Comparison of ENCODE assay signal across 1 cellular context in the genomic region with DNA sequence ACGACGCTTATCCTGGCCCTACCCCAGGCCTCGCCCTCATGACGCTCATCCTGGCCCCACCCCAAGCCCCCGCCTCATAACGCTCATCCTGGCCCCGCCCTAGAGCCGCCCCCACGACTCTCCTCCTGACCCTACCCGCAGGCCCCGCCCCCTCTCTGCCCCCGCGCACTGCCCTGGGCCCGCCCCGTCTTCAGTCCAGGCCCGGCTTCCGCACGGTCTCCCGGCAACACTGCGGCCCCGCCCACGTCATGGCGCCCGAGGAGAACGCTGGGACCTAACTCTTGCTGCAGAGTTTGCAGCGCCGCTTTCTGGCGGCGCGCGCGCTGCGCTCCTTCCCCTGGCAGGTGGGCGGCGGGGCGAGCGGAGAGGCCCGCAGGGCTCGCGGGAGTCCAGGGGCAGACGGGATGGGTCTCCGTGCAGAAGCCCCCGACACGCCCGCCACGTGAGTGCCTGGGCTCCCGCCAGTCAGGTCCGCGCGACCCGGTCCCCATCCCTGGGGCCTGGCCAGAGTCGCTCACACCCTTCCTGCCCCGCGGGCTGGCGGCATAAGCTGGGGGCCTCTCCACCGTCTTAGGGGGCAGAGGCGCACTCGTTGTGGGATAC.
TF ChIP-seq lines count a peak whose summit lies in the region.

No MANE protein-coding gene starts in this region.

TF ChIP-seq in H1, 55 proteins besides CTCF, POLR2A, EP300 and RAD21:
- TF ChIP-seq EZH2 (IDR thresholded peaks at IDR 0.05; ENCODE audit: low read depth, low read length, severe bottlenecking) (no peak), RXRA (IDR thresholded peaks at IDR 0.05; ENCODE audit: insufficient read depth, low read depth, low read length) (no peak), KDM4A (IDR thresholded peaks at IDR 0.05; ENCODE audit: low read depth, low read length, severe bottlenecking) (peak; percentile 78), EGR1 (IDR thresholded peaks at IDR 0.05; ENCODE audit: borderline replicate concordance, low read depth, low read length) (peak; percentile 78; the same call in 1 of the 2 replicates), CREB1 (IDR thresholded peaks at IDR 0.05) (peak; percentile 57), FOSL1 (IDR thresholded peaks at IDR 0.05; ENCODE audit: insufficient read depth, low read depth, low read length) (no peak), HDAC6 (IDR thresholded peaks at IDR 0.05; ENCODE audit: low read depth, low read length) (no peak), TBP (IDR thresholded peaks at IDR 0.05; ENCODE audit: low read depth, low read length) (no peak), BACH1 (IDR thresholded peaks at IDR 0.05; ENCODE audit: low read length) (no peak), ASH2L (IDR thresholded peaks at IDR 0.05; ENCODE audit: low read length) (peak; percentile 34), NANOG (IDR thresholded peaks at IDR 0.05; ENCODE audit: insufficient read depth, low read depth, low read length, poor library complexity, severe bottlenecking) (no peak), YY1 (IDR thresholded peaks at IDR 0.05; ENCODE audit: low read depth, low read length) (peak; percentile 89), GTF2F1 (IDR thresholded peaks at IDR 0.05; ENCODE audit: borderline replicate concordance, low read depth, low read length) (no peak), TAF1 (IDR thresholded peaks at IDR 0.05; ENCODE audit: low read depth, low read length) (peak; percentile 63; the same call in 1 of the 2 replicates), TCF12 (IDR thresholded peaks at IDR 0.05; ENCODE audit: low read depth, low read length) (no peak), POLR2AphosphoS5 (IDR thresholded peaks at IDR 0.05; ENCODE audit: low read depth, low read length) (peak; percentile 55; the same call in 1 of the 2 replicates), PHF8 (conservative IDR thresholded peaks at IDR 0.05; ENCODE audit: low read depth, low read length) (peak; percentile 72), SRF (IDR thresholded peaks at IDR 0.05; ENCODE audit: low read depth, low read length) (no peak), JUN (IDR thresholded peaks at IDR 0.05; ENCODE audit: low read depth, low read length) (no peak), SAP30 (IDR thresholded peaks at IDR 0.05; ENCODE audit: insufficient read depth, insufficient replicate concordance, low read length) (no peak), RBBP5 (IDR thresholded peaks at IDR 0.05; ENCODE audit: borderline replicate concordance, low read depth, low read length) (no peak; the same call in 1 of the 2 replicates), RFX5 (IDR thresholded peaks at IDR 0.05; ENCODE audit: borderline replicate concordance, low read depth, low read length) (no peak)
- TF ChIP-seq, protein P1, sequence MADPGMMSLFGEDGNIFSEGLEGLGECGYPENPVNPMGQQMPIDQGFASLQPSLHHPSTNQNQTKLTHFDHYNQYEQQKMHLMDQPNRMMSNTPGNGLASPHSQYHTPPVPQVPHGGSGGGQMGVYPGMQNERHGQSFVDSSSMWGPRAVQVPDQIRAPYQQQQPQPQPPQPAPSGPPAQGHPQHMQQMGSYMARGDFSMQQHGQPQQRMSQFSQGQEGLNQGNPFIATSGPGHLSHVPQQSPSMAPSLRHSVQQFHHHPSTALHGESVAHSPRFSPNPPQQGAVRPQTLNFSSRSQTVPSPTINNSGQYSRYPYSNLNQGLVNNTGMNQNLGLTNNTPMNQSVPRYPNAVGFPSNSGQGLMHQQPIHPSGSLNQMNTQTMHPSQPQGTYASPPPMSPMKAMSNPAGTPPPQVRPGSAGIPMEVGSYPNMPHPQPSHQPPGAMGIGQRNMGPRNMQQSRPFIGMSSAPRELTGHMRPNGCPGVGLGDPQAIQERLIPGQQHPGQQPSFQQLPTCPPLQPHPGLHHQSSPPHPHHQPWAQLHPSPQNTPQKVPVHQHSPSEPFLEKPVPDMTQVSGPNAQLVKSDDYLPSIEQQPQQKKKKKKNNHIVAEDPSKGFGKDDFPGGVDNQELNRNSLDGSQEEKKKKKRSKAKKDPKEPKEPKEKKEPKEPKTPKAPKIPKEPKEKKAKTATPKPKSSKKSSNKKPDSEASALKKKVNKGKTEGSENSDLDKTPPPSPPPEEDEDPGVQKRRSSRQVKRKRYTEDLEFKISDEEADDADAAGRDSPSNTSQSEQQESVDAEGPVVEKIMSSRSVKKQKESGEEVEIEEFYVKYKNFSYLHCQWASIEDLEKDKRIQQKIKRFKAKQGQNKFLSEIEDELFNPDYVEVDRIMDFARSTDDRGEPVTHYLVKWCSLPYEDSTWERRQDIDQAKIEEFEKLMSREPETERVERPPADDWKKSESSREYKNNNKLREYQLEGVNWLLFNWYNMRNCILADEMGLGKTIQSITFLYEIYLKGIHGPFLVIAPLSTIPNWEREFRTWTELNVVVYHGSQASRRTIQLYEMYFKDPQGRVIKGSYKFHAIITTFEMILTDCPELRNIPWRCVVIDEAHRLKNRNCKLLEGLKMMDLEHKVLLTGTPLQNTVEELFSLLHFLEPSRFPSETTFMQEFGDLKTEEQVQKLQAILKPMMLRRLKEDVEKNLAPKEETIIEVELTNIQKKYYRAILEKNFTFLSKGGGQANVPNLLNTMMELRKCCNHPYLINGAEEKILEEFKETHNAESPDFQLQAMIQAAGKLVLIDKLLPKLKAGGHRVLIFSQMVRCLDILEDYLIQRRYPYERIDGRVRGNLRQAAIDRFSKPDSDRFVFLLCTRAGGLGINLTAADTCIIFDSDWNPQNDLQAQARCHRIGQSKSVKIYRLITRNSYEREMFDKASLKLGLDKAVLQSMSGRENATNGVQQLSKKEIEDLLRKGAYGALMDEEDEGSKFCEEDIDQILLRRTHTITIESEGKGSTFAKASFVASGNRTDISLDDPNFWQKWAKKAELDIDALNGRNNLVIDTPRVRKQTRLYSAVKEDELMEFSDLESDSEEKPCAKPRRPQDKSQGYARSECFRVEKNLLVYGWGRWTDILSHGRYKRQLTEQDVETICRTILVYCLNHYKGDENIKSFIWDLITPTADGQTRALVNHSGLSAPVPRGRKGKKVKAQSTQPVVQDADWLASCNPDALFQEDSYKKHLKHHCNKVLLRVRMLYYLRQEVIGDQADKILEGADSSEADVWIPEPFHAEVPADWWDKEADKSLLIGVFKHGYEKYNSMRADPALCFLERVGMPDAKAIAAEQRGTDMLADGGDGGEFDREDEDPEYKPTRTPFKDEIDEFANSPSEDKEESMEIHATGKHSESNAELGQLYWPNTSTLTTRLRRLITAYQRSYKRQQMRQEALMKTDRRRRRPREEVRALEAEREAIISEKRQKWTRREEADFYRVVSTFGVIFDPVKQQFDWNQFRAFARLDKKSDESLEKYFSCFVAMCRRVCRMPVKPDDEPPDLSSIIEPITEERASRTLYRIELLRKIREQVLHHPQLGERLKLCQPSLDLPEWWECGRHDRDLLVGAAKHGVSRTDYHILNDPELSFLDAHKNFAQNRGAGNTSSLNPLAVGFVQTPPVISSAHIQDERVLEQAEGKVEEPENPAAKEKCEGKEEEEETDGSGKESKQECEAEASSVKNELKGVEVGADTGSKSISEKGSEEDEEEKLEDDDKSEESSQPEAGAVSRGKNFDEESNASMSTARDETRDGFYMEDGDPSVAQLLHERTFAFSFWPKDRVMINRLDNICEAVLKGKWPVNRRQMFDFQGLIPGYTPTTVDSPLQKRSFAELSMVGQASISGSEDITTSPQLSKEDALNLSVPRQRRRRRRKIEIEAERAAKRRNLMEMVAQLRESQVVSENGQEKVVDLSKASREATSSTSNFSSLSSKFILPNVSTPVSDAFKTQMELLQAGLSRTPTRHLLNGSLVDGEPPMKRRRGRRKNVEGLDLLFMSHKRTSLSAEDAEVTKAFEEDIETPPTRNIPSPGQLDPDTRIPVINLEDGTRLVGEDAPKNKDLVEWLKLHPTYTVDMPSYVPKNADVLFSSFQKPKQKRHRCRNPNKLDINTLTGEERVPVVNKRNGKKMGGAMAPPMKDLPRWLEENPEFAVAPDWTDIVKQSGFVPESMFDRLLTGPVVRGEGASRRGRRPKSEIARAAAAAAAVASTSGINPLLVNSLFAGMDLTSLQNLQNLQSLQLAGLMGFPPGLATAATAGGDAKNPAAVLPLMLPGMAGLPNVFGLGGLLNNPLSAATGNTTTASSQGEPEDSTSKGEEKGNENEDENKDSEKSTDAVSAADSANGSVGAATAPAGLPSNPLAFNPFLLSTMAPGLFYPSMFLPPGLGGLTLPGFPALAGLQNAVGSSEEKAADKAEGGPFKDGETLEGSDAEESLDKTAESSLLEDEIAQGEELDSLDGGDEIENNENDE (IDR thresholded peaks at IDR 0.05; ENCODE audit: insufficient replicate concordance, low read length): no peak
- TF ChIP-seq, protein P2, sequence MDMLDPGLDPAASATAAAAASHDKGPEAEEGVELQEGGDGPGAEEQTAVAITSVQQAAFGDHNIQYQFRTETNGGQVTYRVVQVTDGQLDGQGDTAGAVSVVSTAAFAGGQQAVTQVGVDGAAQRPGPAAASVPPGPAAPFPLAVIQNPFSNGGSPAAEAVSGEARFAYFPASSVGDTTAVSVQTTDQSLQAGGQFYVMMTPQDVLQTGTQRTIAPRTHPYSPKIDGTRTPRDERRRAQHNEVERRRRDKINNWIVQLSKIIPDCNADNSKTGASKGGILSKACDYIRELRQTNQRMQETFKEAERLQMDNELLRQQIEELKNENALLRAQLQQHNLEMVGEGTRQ (IDR thresholded peaks at IDR 0.05; ENCODE audit: low read length): no peak
- TF ChIP-seq, protein P3, sequence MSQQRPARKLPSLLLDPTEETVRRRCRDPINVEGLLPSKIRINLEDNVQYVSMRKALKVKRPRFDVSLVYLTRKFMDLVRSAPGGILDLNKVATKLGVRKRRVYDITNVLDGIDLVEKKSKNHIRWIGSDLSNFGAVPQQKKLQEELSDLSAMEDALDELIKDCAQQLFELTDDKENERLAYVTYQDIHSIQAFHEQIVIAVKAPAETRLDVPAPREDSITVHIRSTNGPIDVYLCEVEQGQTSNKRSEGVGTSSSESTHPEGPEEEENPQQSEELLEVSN (IDR thresholded peaks at IDR 0.05): peak; percentile 86
- TF ChIP-seq, protein P4, sequence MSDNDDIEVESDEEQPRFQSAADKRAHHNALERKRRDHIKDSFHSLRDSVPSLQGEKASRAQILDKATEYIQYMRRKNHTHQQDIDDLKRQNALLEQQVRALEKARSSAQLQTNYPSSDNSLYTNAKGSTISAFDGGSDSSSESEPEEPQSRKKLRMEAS (IDR thresholded peaks at IDR 0.05): peak; percentile 55
